ENCODE assay signal across 7 cellular contexts in the genomic region with DNA sequence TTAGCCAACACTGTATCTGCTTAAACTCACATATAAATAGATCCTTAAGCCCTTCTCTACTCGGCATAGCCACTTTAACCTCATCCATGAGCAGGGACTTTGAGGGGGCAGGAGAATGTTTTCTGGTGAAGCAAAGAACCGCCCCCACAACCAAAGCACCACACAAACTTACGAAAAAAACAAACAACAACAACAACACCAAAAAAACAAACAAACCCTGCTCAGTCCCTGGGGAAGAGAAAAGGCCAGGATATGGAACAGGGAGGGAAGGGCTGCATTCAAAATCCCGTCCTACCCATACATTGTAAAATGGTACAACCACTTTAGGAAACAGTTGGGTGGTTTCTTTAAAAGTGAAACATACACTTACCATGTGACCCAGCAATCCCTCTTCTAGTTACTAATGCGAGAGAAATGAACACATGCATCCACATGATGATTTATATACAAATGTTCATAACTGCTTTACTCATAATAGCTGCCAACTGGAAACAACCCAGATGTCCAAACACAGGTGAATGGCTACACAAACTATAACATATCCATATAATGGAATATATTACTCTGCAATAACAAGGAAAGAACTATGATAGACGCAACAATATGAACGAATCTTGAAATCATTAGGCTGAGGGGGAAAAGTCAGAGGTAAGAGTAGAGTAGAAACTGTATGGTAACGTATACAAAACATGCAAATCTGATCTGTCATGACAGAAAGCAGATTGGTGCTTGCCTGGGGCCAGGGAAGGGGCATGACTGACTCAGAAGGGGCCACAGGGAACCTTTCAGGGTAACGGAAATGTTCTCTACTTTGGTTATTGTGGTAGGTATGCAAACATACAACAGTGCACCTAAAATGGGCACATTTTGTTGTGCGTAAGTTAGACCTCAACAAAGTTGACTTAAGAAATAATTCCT. TPM values are rescaled to one million over a fixed set of nuclear protein-coding genes. Genes with fewer than 3 reads are reported as not detected.
A peak's percentile ranks its signal among the peaks of the same experiment; 100 is the strongest.
DNase-seq lines count a peak whose midpoint lies in the region; ATAC-seq and TF ChIP-seq lines count a peak whose summit lies in the region.

No MANE protein-coding gene starts in this region.

- H3K9me3 ChIP-seq in esophagus squamous epithelium, result no peaks in the 10 kb centered on the region

- WGBS in esophagus squamous epithelium, 2 donors, result 31 to 38% methylated on average over 10 of the region's 10 CpGs
- WGBS in lower leg skin, 2 donors, result 51 to 60% methylated on average over 10 of the region's 10 CpGs

- H3K9me3 Mint-ChIP-seq in T-helper 1 cell treated with Interleukin-12 subunit alpha and Interleukin-12 subunit beta and Interleukin-4 antibody, amounts not matched to agents 30 μg/mL and 1 μg/mL, for 36 hours, result no peaks in the 10 kb centered on the region

- no peaks in the 10 kb centered on the region for H3K36me3 ChIP-seq in esophagus squamous epithelium

- H3K27me3 ChIP-seq in esophagus squamous epithelium, result no peaks in the 10 kb centered on the region

- no peak for DNase-seq in esophagus squamous epithelium (lab: John Stamatoyannopoulos, UW)
- peak; percentile 37 for DNase-seq in skeletal muscle cell (ENCODE audit: low read depth)
- DNase-seq in lower leg skin (ENCODE audit: low spot score in 2 of 2), result no peak
- no peak for DNase-seq in Kasumi-1 (lab: John Stamatoyannopoulos, UW)
- no peak for DNase-seq in MV-4-11 (lab: John Stamatoyannopoulos, UW)

- TF ChIP-seq CTCF in esophagus squamous epithelium (IDR thresholded peaks at IDR 0.05) (no peak), lower leg skin (IDR thresholded peaks at IDR 0.05) (no peak)

- H3K4me1 Mint-ChIP-seq in T-helper 1 cell treated with Interleukin-12 subunit alpha and Interleukin-12 subunit beta and Interleukin-4 antibody, amounts not matched to agents 30 μg/mL and 1 μg/mL, for 36 hours (ENCODE audit: low read depth), result peaks cover 35% of the 10 kb centered on the region

- H3K4me3 ChIP-seq in esophagus squamous epithelium (peak overlapping the region in 2 of 4 donors; percentile 1 to 5), skeletal muscle cell (ENCODE audit: low read depth, low read length) (no peak overlapping the region), lower leg skin (ENCODE audit: low read depth, poor library complexity, severe bottlenecking) (no peak overlapping the region)

- intact Hi-C loops in esophagus squamous epithelium (cut with DNase I), result no loop called here
- intact Hi-C loops in lower leg skin (cut with DNase I; ENCODE audit: low total_unique reads), result no loop called here

- H3K4me1 ChIP-seq in esophagus squamous epithelium, result peaks cover 32 to 74% (median 40%) of the 10 kb centered on the region in 3 donors

- H3K27ac Mint-ChIP-seq in T-helper 1 cell treated with Interleukin-12 subunit alpha and Interleukin-12 subunit beta and Interleukin-4 antibody, amounts not matched to agents 30 μg/mL and 1 μg/mL, for 36 hours, result peak overlapping the region; percentile 62

- H3K27ac ChIP-seq in esophagus squamous epithelium, result peak overlapping the region; percentile 88 to 97 (median 96)

- H3K27me3 Mint-ChIP-seq in T-helper 1 cell treated with Interleukin-12 subunit alpha and Interleukin-12 subunit beta and Interleukin-4 antibody, amounts not matched to agents 30 μg/mL and 1 μg/mL, for 36 hours (ENCODE audit: low read depth), result peaks cover 3% of the 10 kb centered on the region

- H3K36me3 Mint-ChIP-seq in T-helper 1 cell treated with Interleukin-12 subunit alpha and Interleukin-12 subunit beta and Interleukin-4 antibody, amounts not matched to agents 30 μg/mL and 1 μg/mL, for 36 hours (ENCODE audit: low read depth), result no peaks in the 10 kb centered on the region

- ATAC-seq in HG03469 (IDR thresholded peaks at IDR 0.05; ENCODE audit: unreplicated experiment), result peak; percentile 56

- peak in 1 of 4 donors; percentile 8 for TF ChIP-seq POLR2A in esophagus squamous epithelium (IDR thresholded peaks at IDR 0.05)
- TF ChIP-seq POLR2A in lower leg skin (IDR thresholded peaks at IDR 0.05), result no peak

- H3K4me3 Mint-ChIP-seq in T-helper 1 cell treated with Interleukin-12 subunit alpha and Interleukin-12 subunit beta and Interleukin-4 antibody, amounts not matched to agents 30 μg/mL and 1 μg/mL, for 36 hours, result no peak overlapping the region

RNA-seq across cellular contexts. Expression of gene TOB1, which starts 37.7 kb away (rescaled TPM):
- total RNA-seq in esophagus squamous epithelium, result 10 to 100 TPM; 21.5 to 35.9 (median 31.1) TPM
- total RNA-seq in lower leg skin, result 100 to 1,000 TPM; 130 to 156 (median 142) TPM
